16 cellular contexts compared by ENCODE assay signal in the genomic region with DNA sequence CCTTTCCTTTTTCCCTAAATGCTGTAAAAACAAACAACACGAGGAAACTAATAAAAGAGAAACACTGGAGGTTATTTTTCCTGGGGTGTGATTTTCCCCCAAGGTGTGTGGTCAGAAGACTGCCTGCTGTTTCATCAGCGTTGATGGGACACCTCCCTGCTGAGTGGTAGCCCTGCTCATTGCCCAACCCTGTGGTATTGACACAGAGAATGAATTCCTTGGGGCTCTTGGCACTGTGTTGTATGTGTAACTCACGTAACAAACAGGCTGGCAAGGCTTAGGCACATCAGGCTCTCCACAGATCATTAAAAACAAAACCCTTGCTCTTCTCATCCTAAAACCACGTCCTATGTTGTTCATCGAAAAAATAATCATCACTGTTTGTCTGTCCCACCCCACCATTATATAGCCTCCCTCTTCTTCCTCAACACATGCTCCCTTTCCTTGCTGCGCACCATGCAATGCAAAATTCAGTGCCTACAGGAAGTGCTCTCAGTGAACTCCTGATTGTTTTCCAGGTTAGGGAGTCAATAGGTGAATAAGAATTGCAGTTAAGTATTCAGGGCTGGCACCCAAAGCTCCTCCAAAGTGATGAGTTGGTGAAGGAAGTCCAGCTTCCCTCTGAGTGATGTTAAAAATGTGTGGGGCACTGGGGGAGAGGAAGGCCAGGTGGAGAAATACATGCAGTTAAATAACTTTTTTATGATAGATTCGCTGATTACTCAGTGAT. TPM values are rescaled to one million over a fixed set of nuclear protein-coding genes. Genes with fewer than 3 reads are reported as not detected.
DNase-seq lines count a peak whose midpoint lies in the region; ATAC-seq and TF ChIP-seq lines count a peak whose summit lies in the region.
"Had no signal": no experiment of that assay in that cellular context is flagged by ENCODE, and none has a peak within 500 bp of the region (broad histone marks: within the 10 kb centered on the region; RNA-seq: fewer than 3 reads in every experiment).

No MANE protein-coding gene starts in this region.

- intact Hi-C loops in posterior vena cava (cut with DNase I) = no loop called here

- DNase-seq in ELR (ENCODE audit: low read depth) (peak; percentile 1), NCI-H146 (lab: John Stamatoyannopoulos, UW) (peak; percentile 61), epithelial cell of esophagus (ENCODE audit: low read depth) (peak; percentile 87), myocyte (ENCODE audit: low read depth) (peak; percentile 27), posterior vena cava (ENCODE audit: low spot score) (no peak), NCI-H2227 treated with DMSO at 0.1 percent for 48 hours (lab: John Stamatoyannopoulos, UW) (no peak)
- DNase-seq: CD4-positive, alpha-beta memory T cell; dermis blood vessel endothelial cell; islet precursor cell; naive thymus-derived CD8-positive, alpha-beta T cell; NCI-H526 treated with DMSO at 0.1 percent for 48 hours; right cardiac atrium had no signal

- ATAC-seq in GM21717 (IDR thresholded peaks at IDR 0.05; ENCODE audit: unreplicated experiment) (no peak), GM19328 (IDR thresholded peaks at IDR 0.05; ENCODE audit: unreplicated experiment) (no peak)
- ATAC-seq: gastroesophageal sphincter; naive thymus-derived CD8-positive, alpha-beta T cell; right cardiac atrium had no signal

- no peak for TF ChIP-seq CTCF in epithelial cell of esophagus (IDR thresholded peaks at IDR 0.05; ENCODE audit: insufficient read depth, low read depth, low read length, missing control alignments)

- no peak overlapping the region for H3K4me3 ChIP-seq in epithelial cell of esophagus (ENCODE audit: low read length)
- H3K4me3 ChIP-seq: gastroesophageal sphincter, suprapubic skin had no signal

RNA-seq across cellular contexts. Expression of gene PUDP, which starts 11.3 kb away (rescaled TPM):
- total RNA-seq in myocyte (11.2 and 17.0 TPM in 2 replicates), posterior vena cava (10 to 100 TPM; 11.8 to 13.1 TPM)
- polyA plus RNA-seq in myocyte (2012) = 8.1 TPM

RNA-seq across cellular contexts. Expression of gene STS, which starts 11.8 kb away (rescaled TPM):
- total RNA-seq in myocyte = 6.2 and 9.1 TPM in 2 replicates
- 4.0 TPM for polyA plus RNA-seq in myocyte (2012)
- total RNA-seq in posterior vena cava = 10 to 100 TPM; 13.7 to 16.1 TPM

Comparison
In these comparisons a context has a peak if more than half of its experiments do, and no peak if none do; other contexts are left out.
1. DNase-seq: peak in ELR (single experiment), NCI-H146 (single experiment), epithelial cell of esophagus (single experiment) and myocyte (single experiment); none in posterior vena cava (single experiment) and NCI-H2227 treated with DMSO at 0.1 percent for 48 hours (single experiment).